ENCODE assay signal across 10 cellular contexts in genomic region chr9:89137548-89138462, GRCh38. TPM values are rescaled to one million over a fixed set of nuclear protein-coding genes. Genes with fewer than 3 reads are reported as not detected.
DNase-seq lines count a peak whose midpoint lies in the region; TF ChIP-seq lines count a peak whose summit lies in the region.
"Had no signal": no experiment of that assay in that cellular context is flagged by ENCODE, and none has a peak within 500 bp of the region (broad histone marks: within the 10 kb centered on the region; RNA-seq: fewer than 3 reads in every experiment).

No MANE protein-coding gene starts in this region.

- no peak for TF ChIP-seq CTCF in RWPE1 (conservative IDR thresholded peaks at IDR 0.05; ENCODE audit: low read depth)
- TF ChIP-seq CTCF in foreskin fibroblast (IDR thresholded peaks at IDR 0.05; ENCODE audit: low read depth, low read length), result no peak
- TF ChIP-seq CTCF in retinal pigment epithelial cell (conservative IDR thresholded peaks at IDR 0.05; ENCODE audit: low read depth, low read length), result no peak
- no peak for TF ChIP-seq CTCF in type B pancreatic cell (conservative IDR thresholded peaks at IDR 0.05)
- no peak for TF ChIP-seq CTCF in CD14-positive monocyte (IDR thresholded peaks at IDR 0.05)

- POLR2A ChIA-PET in RWPE1 (lab: Yijun Ruan, JAX; ENCODE audit: low non-redundant PET), result no interaction called here

- no peak overlapping the region for H3K27ac ChIP-seq in RWPE1
- H3K27ac ChIP-seq: neutrophil had no signal

- DNase-seq in EH (ENCODE audit: low read depth) (peak; percentile 93), RWPE1 (ENCODE audit: low spot score) (peak; percentile 73), foreskin fibroblast (peak; percentile 91 to 96), retinal pigment epithelial cell (ENCODE audit: low read depth) (peak; percentile 79), type B pancreatic cell (ENCODE audit: extremely low spot score, unreplicated experiment) (no peak), CD14-positive monocyte (ENCODE audit: low spot score) (no peak), G401 (ENCODE audit: low spot score) (no peak), NCI-H748 (lab: John Stamatoyannopoulos, UW; ENCODE audit: unreplicated experiment) (no peak)
- DNase-seq: NCI-H1092 had no signal

- CTCF ChIA-PET in RWPE1 (lab: Yijun Ruan, JAX), result interaction anchor here (0.5 to 0.7 kb wide), 4 partner anchors 29 to 408 kb away, joined by 3 to 4 read pairs (median 3); no protein-coding TSS in a partner anchor

- no peak overlapping the region for H3K27ac Mint-ChIP-seq in type B pancreatic cell
- no peak overlapping the region for H3K27ac Mint-ChIP-seq in CD14-positive monocyte

- H3K4me1 Mint-ChIP-seq in type B pancreatic cell (ENCODE audit: unreplicated experiment) (peaks cover 6% of the 10 kb centered on the region), CD14-positive monocyte (no peaks in the 10 kb centered on the region)

- no peak overlapping the region for H3K4me3 Mint-ChIP-seq in type B pancreatic cell
- H3K4me3 Mint-ChIP-seq in CD14-positive monocyte, result no peak overlapping the region

- H3K27me3 Mint-ChIP-seq in type B pancreatic cell (no peaks in the 10 kb centered on the region), CD14-positive monocyte (ENCODE audit: low read depth in 3 of 3) (peaks cover 2 to 9% (median 4%) of the 10 kb centered on the region in 3 donors)

- H3K4me3 ChIP-seq in foreskin fibroblast (ENCODE audit: low read depth in 1 of 2, low read length in 2 of 2), result no peak overlapping the region
- no peak overlapping the region for H3K4me3 ChIP-seq in retinal pigment epithelial cell (ENCODE audit: low read length)

- in situ Hi-C loops in G401 (cut with HindIII; ENCODE audit: low sequenced_read_pairs), result no loop called here

- H3K36me3 Mint-ChIP-seq in type B pancreatic cell (no peaks in the 10 kb centered on the region), CD14-positive monocyte (no peaks in the 10 kb centered on the region)

- peaks cover 14% of the 10 kb centered on the region for H3K9me3 Mint-ChIP-seq in type B pancreatic cell
- peaks cover 0 to 18% (median 3%) of the 10 kb centered on the region in 7 donors for H3K9me3 Mint-ChIP-seq in CD14-positive monocyte

- intact Hi-C loops in CD14-positive monocyte (cut with micrococcal nuclease), result no loop called here

RNA-seq across cellular contexts. Expression of gene SHC3, which starts 40.8 kb away (rescaled TPM):
- total RNA-seq in type B pancreatic cell (ENCODE audit: low replicate concordance), result 4.8 and 5.3 TPM in 2 replicates
- not detected for polyA plus RNA-seq in CD14-positive monocyte
- total RNA-seq in G401 (2014; rRNA removed; shearing (Covaris generic)), result not detected in 2 replicates

Comparison
In these comparisons a context has a peak if more than half of its experiments do, and no peak if none do; other contexts are left out.
1. DNase-seq: peak in EH (single experiment), RWPE1 (single experiment), foreskin fibroblast (2 of 2) and retinal pigment epithelial cell (single experiment); none in type B pancreatic cell (single experiment), CD14-positive monocyte (single experiment), G401 (single experiment) and NCI-H748 (single experiment).